14 cellular contexts compared by ENCODE assay signal in genomic region chr12:31230004-31230403, GRCh38.
DNase-seq lines count a peak whose midpoint lies in the region; FAIRE-seq and TF ChIP-seq lines count a peak whose summit lies in the region.
"Had no signal": no experiment of that assay in that cellular context is flagged by ENCODE, and none has a peak within 500 bp of the region (broad histone marks: within the 10 kb centered on the region; RNA-seq: fewer than 3 reads in every experiment).

No MANE protein-coding gene starts in this region.

- CTCF ChIA-PET in HEK293T (lab: Yijun Ruan, JAX), result interaction anchor here (0.6 to 0.7 kb wide), 2 partner anchors 9 to 48 kb away, joined by 3 read pairs; no protein-coding TSS in a partner anchor

- FAIRE-seq in bronchial epithelial cell (lab: Jason Lieb, UNC), result peak; percentile 82
- FAIRE-seq: A549, GM12892, GM19239 had no signal

- POLR2A ChIA-PET in HEK293T (lab: Yijun Ruan, JAX), result no interaction called here

- DNase-seq in bronchial epithelial cell (ENCODE audit: low read depth), result peak; percentile 93
- DNase-seq in epithelial cell of esophagus (ENCODE audit: low read depth), result peak; percentile 81
- DNase-seq in islet precursor cell, result peak; percentile 53
- no peak for DNase-seq in type B pancreatic cell (ENCODE audit: extremely low spot score, unreplicated experiment)
- DNase-seq in HEK293T (ENCODE audit: extremely low spot score), result no peak
- no peak for DNase-seq in COLO829 (ENCODE audit: low spot score)
- DNase-seq: CD8-positive, alpha-beta T cell; DND-41; GDM1; HCEC 1CT had no signal

- peaks cover 2% of the 10 kb centered on the region for H3K27me3 ChIP-seq in bronchial epithelial cell (ENCODE audit: control insufficient read depth, insufficient read depth, low read length)

- no peak overlapping the region for H3K4me3 Mint-ChIP-seq in type B pancreatic cell
- H3K4me3 Mint-ChIP-seq: CD14-positive monocyte; CD8-positive, alpha-beta T cell had no signal

- H3K4me3 ChIP-seq in bronchial epithelial cell (ENCODE audit: low read depth, low read length), result no peak overlapping the region
- no peak overlapping the region for H3K4me3 ChIP-seq in epithelial cell of esophagus (ENCODE audit: low read length)
- H3K4me3 ChIP-seq: A549 had no signal

- no peaks in the 10 kb centered on the region for H3K36me3 ChIP-seq in bronchial epithelial cell (ENCODE audit: control insufficient read depth, insufficient read depth, low read length)

- peaks cover 7% of the 10 kb centered on the region for H3K4me1 Mint-ChIP-seq in type B pancreatic cell (ENCODE audit: unreplicated experiment)
- H3K4me1 Mint-ChIP-seq: CD14-positive monocyte had no signal

- no peaks in the 10 kb centered on the region for H3K36me3 Mint-ChIP-seq in type B pancreatic cell
- H3K36me3 Mint-ChIP-seq: CD14-positive monocyte; CD8-positive, alpha-beta T cell had no signal

- TF ChIP-seq CTCF in bronchial epithelial cell (IDR thresholded peaks at IDR 0.05; ENCODE audit: insufficient read depth, low read length, severe bottlenecking) (no peak), epithelial cell of esophagus (IDR thresholded peaks at IDR 0.05; ENCODE audit: insufficient read depth, low read depth, low read length, missing control alignments) (no peak), type B pancreatic cell (conservative IDR thresholded peaks at IDR 0.05) (no peak)

- H3K9me3 Mint-ChIP-seq in type B pancreatic cell, result no peaks in the 10 kb centered on the region

- peaks cover 9% of the 10 kb centered on the region for H3K27me3 Mint-ChIP-seq in type B pancreatic cell

- H3K27ac Mint-ChIP-seq in type B pancreatic cell, result peak overlapping the region; percentile 46
- H3K27ac Mint-ChIP-seq: CD14-positive monocyte; CD8-positive, alpha-beta T cell had no signal

TF ChIP-seq in HEK293T, 16 proteins besides CTCF, POLR2A, EP300 and RAD21:
- TF ChIP-seq ELF4 (IDR thresholded peaks at IDR 0.05) (no peak), L3MBTL2 (conservative IDR thresholded peaks at IDR 0.05) (no peak)

Comparison
In these comparisons a context has a peak if more than half of its experiments do, and no peak if none do; other contexts are left out.
1. DNase-seq: peak in bronchial epithelial cell (single experiment), epithelial cell of esophagus (single experiment) and islet precursor cell (single experiment); none in type B pancreatic cell (single experiment), HEK293T (single experiment) and COLO829 (single experiment).